In the genomic region with DNA sequence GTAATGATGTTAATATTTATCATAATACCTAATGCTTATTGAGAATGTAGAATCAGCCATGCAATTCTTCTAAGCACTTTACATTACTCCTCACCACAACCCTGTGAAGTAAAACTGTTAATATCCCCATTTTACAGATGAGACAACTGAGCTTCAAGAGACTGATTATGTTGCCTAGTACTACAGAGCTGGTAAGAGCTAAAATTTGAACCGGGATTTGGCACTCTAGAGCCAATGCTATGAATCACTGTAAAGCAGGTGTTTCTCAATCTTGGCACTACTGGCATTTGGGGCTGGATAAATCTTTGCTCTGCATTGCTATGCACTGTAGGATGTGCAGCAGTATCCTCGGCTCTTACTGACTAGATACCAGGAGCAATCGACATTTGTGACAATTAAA, we compare ENCODE assay signal across 17 cellular contexts.
"Had no signal": no experiment of that assay in that cellular context is flagged by ENCODE, and none has a peak within 500 bp of the region (broad histone marks: within the 10 kb centered on the region; RNA-seq: fewer than 3 reads in every experiment).

No MANE protein-coding gene starts in this region.

- H3K36me3 ChIP-seq: sigmoid colon, transverse colon had no signal

- H3K36me3 Mint-ChIP-seq: activated naive CD4-positive, alpha-beta T cell treated with anti-CD3 and anti-CD28 coated beads, Interleukin-2, amount 50 U/mL, for 24 hours; naive thymus-derived CD4-positive, alpha-beta T cell; stimulated activated naive B cell treated with anti-CD40 and anti-IgM and Interleukin-4, amounts not matched to agents 10 μg/mL and 1 μg/mL and 100 μg/mL, for 72 hours; T-cell had no signal

- H3K4me1 ChIP-seq: sigmoid colon, transverse colon had no signal

- H3K4me1 Mint-ChIP-seq: activated naive CD4-positive, alpha-beta T cell treated with anti-CD3 and anti-CD28 coated beads, Interleukin-2, amount 50 U/mL, for 24 hours; naive thymus-derived CD4-positive, alpha-beta T cell; stimulated activated naive B cell treated with anti-CD40 and anti-IgM and Interleukin-4, amounts not matched to agents 10 μg/mL and 1 μg/mL and 100 μg/mL, for 72 hours; T-cell had no signal

- H3K4me3 ChIP-seq: lung, sigmoid colon, transverse colon had no signal

- H3K27ac ChIP-seq: sigmoid colon, transverse colon had no signal

- DNase-seq: activated CD4-positive, alpha-beta T cell treated with anti-CD3 and anti-CD28 coated beads for 1 hour; activated gamma-delta T cell treated with Interleukin-2 at 50 U/mL for 16 hours; activated T-cell treated with anti-CD3 and anti-CD28 coated beads, Interleukin-2, amount 50 U/mL, for 1 hour; cerebellar nuclear complex; cortex of kidney; kidney; naive thymus-derived CD4-positive, alpha-beta T cell; occipital lobe; sigmoid colon; stimulated activated CD4-positive, alpha-beta T cell treated with anti-CD3 and anti-CD28 coated beads, Interleukin-2, amount 100 ng/mL, for 48 hours; stimulated activated CD8-positive, alpha-beta memory T cell treated with anti-CD3 and anti-CD28 coated beads, Interleukin-4, amount 100 ng/mL, for 48 hours; stimulated activated naive B cell treated with anti-CD40 and anti-IgM and Interleukin-4, amounts not matched to agents 10 μg/mL and 1 μg/mL and 100 μg/mL, for 72 hours; T-cell; transverse colon had no signal

- H3K27me3 Mint-ChIP-seq: activated naive CD4-positive, alpha-beta T cell treated with anti-CD3 and anti-CD28 coated beads, Interleukin-2, amount 50 U/mL, for 24 hours; naive thymus-derived CD4-positive, alpha-beta T cell; stimulated activated naive B cell treated with anti-CD40 and anti-IgM and Interleukin-4, amounts not matched to agents 10 μg/mL and 1 μg/mL and 100 μg/mL, for 72 hours; T-cell had no signal

- H3K9me3 Mint-ChIP-seq: stimulated activated naive B cell treated with anti-CD40 and anti-IgM and Interleukin-4, amounts not matched to agents 10 μg/mL and 1 μg/mL and 100 μg/mL, for 72 hours had no signal

- H3K4me3 Mint-ChIP-seq: activated naive CD4-positive, alpha-beta T cell treated with anti-CD3 and anti-CD28 coated beads, Interleukin-2, amount 50 U/mL, for 24 hours; naive thymus-derived CD4-positive, alpha-beta T cell; neural crest cell; stimulated activated naive B cell treated with anti-CD40 and anti-IgM and Interleukin-4, amounts not matched to agents 10 μg/mL and 1 μg/mL and 100 μg/mL, for 72 hours; T-cell had no signal

- ATAC-seq: naive thymus-derived CD4-positive, alpha-beta T cell; stimulated activated naive B cell treated with anti-CD40 and anti-IgM and Interleukin-4, amounts not matched to agents 10 μg/mL and 1 μg/mL and 100 μg/mL, for 72 hours; T-cell had no signal

- H3K9me3 ChIP-seq: sigmoid colon, transverse colon had no signal

- H3K27me3 ChIP-seq: sigmoid colon, transverse colon had no signal

- H3K27ac Mint-ChIP-seq: activated naive CD4-positive, alpha-beta T cell treated with anti-CD3 and anti-CD28 coated beads, Interleukin-2, amount 50 U/mL, for 24 hours; naive thymus-derived CD4-positive, alpha-beta T cell; stimulated activated naive B cell treated with anti-CD40 and anti-IgM and Interleukin-4, amounts not matched to agents 10 μg/mL and 1 μg/mL and 100 μg/mL, for 72 hours; T-cell had no signal
